10 cellular contexts compared by ENCODE assay signal in the genomic region with DNA sequence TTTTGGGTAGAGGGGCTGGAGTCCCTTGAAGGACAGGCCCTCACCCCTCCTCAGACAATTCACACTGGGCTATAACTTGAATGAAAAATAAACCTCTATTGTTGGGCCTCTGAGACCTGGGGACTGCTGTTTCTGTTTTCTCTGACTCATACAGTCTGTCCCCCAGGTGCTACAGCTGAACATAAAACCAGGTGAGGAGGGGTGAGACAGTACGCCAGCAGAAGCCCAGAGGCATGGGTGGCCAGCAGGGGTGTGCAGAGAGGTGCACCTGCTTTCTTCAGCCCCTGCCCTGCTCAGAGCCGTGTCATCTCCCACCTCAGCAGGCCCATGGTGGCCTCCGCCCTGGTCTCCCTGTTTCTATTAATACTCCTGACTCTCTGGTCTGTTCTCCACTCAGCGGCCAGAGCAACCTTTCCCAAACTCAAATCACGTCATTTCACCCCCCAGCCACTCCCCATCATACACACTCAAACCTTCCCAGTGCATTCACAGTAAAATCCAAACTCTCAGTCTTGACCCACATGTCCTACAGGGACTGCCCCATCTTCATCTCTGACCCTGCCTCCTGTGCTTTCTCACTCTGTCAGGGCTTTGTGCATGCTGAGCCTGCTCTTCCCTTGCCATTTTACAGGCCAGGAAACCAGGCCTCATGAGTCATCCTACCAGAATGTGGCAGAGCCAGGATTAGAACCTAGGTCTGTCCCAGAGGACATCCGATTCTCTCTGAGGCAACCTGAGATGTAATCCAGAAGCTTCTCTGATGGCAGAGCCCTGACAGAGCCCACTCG. TPM values are rescaled to one million over a fixed set of nuclear protein-coding genes. Genes with fewer than 3 reads are reported as not detected.
DNase-seq lines count a peak whose midpoint lies in the region; ATAC-seq, FAIRE-seq and TF ChIP-seq lines count a peak whose summit lies in the region.
"Had no signal": no experiment of that assay in that cellular context is flagged by ENCODE, and none has a peak within 500 bp of the region (broad histone marks: within the 10 kb centered on the region; RNA-seq: fewer than 3 reads in every experiment).

No MANE protein-coding gene starts in this region.

- H3K9me3 ChIP-seq in CD8-positive, alpha-beta memory T cell (ENCODE audit: low read length) = no peaks in the 10 kb centered on the region
- no peaks in the 10 kb centered on the region for H3K9me3 ChIP-seq in T-helper 17 cell (ENCODE audit: control insufficient read depth, low read length, poor library complexity, severe bottlenecking)

- CTCF ChIA-PET in CD8-positive, alpha-beta memory T cell (lab: Charles Lee) = interaction anchor here (2.4 to 8.7 kb wide), 2 partner anchors 8 to 44 kb away, joined by 7 to 124 read pairs; no protein-coding TSS in a partner anchor

- H3K27me3 ChIP-seq in CD8-positive, alpha-beta memory T cell (ENCODE audit: insufficient read depth, low read length, poor library complexity, severe bottlenecking) = no peaks in the 10 kb centered on the region
- H3K27me3 ChIP-seq: cardiac muscle cell had no signal

- H3K36me3 Mint-ChIP-seq in CD8-positive, alpha-beta memory T cell = peaks cover 0 to 7% (median 2%) of the 10 kb centered on the region in 3 donors
- H3K36me3 Mint-ChIP-seq in T-helper 17 cell (ENCODE audit: low read depth) = no peaks in the 10 kb centered on the region

- no peak for ATAC-seq in T-helper 17 cell
- no peak for ATAC-seq in HG03520 (IDR thresholded peaks at IDR 0.05; ENCODE audit: unreplicated experiment)
- no peak for ATAC-seq in HG03432 (IDR thresholded peaks at IDR 0.05; ENCODE audit: unreplicated experiment)

- no peaks in the 10 kb centered on the region for H3K9me3 Mint-ChIP-seq in CD8-positive, alpha-beta memory T cell

- POLR2A ChIA-PET in CD8-positive, alpha-beta memory T cell (lab: Charles Lee) = no interaction called here

- no peak overlapping the region for H3K4me3 ChIP-seq in CD8-positive, alpha-beta memory T cell (ENCODE audit: low read length)
- H3K4me3 ChIP-seq: cardiac muscle cell had no signal

- peaks cover 52 to 63% (median 56%) of the 10 kb centered on the region in 3 donors for H3K4me1 Mint-ChIP-seq in CD8-positive, alpha-beta memory T cell
- H3K4me1 Mint-ChIP-seq in T-helper 17 cell = peaks cover 21% of the 10 kb centered on the region

- H3K36me3 ChIP-seq in CD8-positive, alpha-beta memory T cell (ENCODE audit: insufficient read depth, low read length) = no peaks in the 10 kb centered on the region
- H3K36me3 ChIP-seq: cardiac muscle cell had no signal

- peak; percentile 91 for FAIRE-seq in GM12891 (lab: Jason Lieb, UNC)

- peak overlapping the region in 1 of 7 donors; percentile 9 for H3K4me3 Mint-ChIP-seq in CD8-positive, alpha-beta memory T cell
- no peak overlapping the region for H3K4me3 Mint-ChIP-seq in T-helper 17 cell

- H3K4me1 ChIP-seq in CD8-positive, alpha-beta memory T cell (ENCODE audit: insufficient read depth, low read length) = peaks cover 23% of the 10 kb centered on the region

- no peak for TF ChIP-seq POLR2A in GM12891 (IDR thresholded peaks at IDR 0.05; ENCODE audit: low read depth, low read length)

- no peak for DNase-seq in CD8-positive, alpha-beta memory T cell
- DNase-seq in GM12891 (ENCODE audit: insufficient read length, low spot score) = no peak
- no peak for DNase-seq in T-helper 17 cell
- DNase-seq in iris pigment epithelial cell (ENCODE audit: low read depth) = peak; percentile 31
- no peak for DNase-seq in SKM-1 treated with dmso at 0.1 percent for 144 hours (lab: John Stamatoyannopoulos, UW; ENCODE audit: unreplicated experiment)
- DNase-seq: NCI-H2107 had no signal

- peak overlapping the region in 7 of 8 donors; percentile 9 to 93 (median 60) for H3K27ac Mint-ChIP-seq in CD8-positive, alpha-beta memory T cell
- peak overlapping the region; percentile 29 for H3K27ac Mint-ChIP-seq in T-helper 17 cell

- no peak overlapping the region for H3K27ac ChIP-seq in CD8-positive, alpha-beta memory T cell (ENCODE audit: low read depth, low read length)
- H3K27ac ChIP-seq: cardiac muscle cell had no signal

- peaks cover 0 to 1% of the 10 kb centered on the region in 2 donors for H3K27me3 Mint-ChIP-seq in CD8-positive, alpha-beta memory T cell
- H3K27me3 Mint-ChIP-seq in T-helper 17 cell = no peaks in the 10 kb centered on the region

TF ChIP-seq in GM12891, 5 proteins besides CTCF, POLR2A, EP300 and RAD21:
- TF ChIP-seq POLR2AphosphoS5 (IDR thresholded peaks at IDR 0.05; ENCODE audit: low read depth, low read length) = no peak
- no peak for TF ChIP-seq POU2F2 (IDR thresholded peaks at IDR 0.05; ENCODE audit: low read depth, low read length)
- no peak for TF ChIP-seq PAX5 (IDR thresholded peaks at IDR 0.05; ENCODE audit: insufficient read depth, low read length, severe bottlenecking)
- TF ChIP-seq SPI1 (IDR thresholded peaks at IDR 0.05; ENCODE audit: low read depth, low read length) = no peak
- no peak for TF ChIP-seq TAF1 (IDR thresholded peaks at IDR 0.05; ENCODE audit: low read depth, low read length)
TF ChIP-seq in GM12891: peak in this region for 0.

RNA-seq across cellular contexts. Expression of gene IL2RB, which starts 5.4 kb away (rescaled TPM):
- 100 to 1,000 TPM; 238 to 243 TPM for total RNA-seq in CD8-positive, alpha-beta memory T cell
- 459 TPM for polyA plus RNA-seq in CD8-positive, alpha-beta memory T cell
- 44.7 TPM for polyA plus RNA-seq in GM12891 (2012; ENCODE audit: low read depth, missing spikeins)
- 100 to 1,000 TPM in 1 of 2 donors, 10 to 100 TPM in 1; 76.4 to 107 TPM for total RNA-seq in T-helper 17 cell
- polyA plus RNA-seq: cardiac muscle cell had no signal

RNA-seq across cellular contexts. Expression of gene C1QTNF6, which starts 32.9 kb away (rescaled TPM):
- total RNA-seq in CD8-positive, alpha-beta memory T cell = 1 to 10 TPM; 3.6 to 4.3 TPM
- polyA plus RNA-seq in CD8-positive, alpha-beta memory T cell = 1.8 TPM
- 2.6 TPM for polyA plus RNA-seq in GM12891 (2012; ENCODE audit: low read depth, missing spikeins)
- total RNA-seq in T-helper 17 cell = 10 to 100 TPM; 11.2 to 11.8 TPM

RNA-seq across cellular contexts. Expression of gene TMPRSS6, which starts 45.6 kb away (rescaled TPM):
- under 1 TPM; 0.42 to 0.68 TPM for total RNA-seq in CD8-positive, alpha-beta memory T cell
- polyA plus RNA-seq in CD8-positive, alpha-beta memory T cell = 0.16 TPM
- polyA plus RNA-seq in GM12891 (2012; ENCODE audit: low read depth, missing spikeins) = 2.1 TPM
- total RNA-seq in T-helper 17 cell = under 1 TPM; 0.31 to 0.92 TPM
- total RNA-seq: cardiac muscle cell, mesenteric fat pad had no signal

RNA-seq across cellular contexts. Expression of gene SSTR3, which starts 57.2 kb away (rescaled TPM):
- under 1 TPM; 0.24 to 0.62 TPM for total RNA-seq in CD8-positive, alpha-beta memory T cell
- polyA plus RNA-seq in CD8-positive, alpha-beta memory T cell = 0.59 TPM
- polyA plus RNA-seq in GM12891 (2012; ENCODE audit: low read depth, missing spikeins) = 3.7 TPM
- 1 to 10 TPM in 1 of 2 donors, under 1 TPM in 1; 0.37 to 2.1 TPM for total RNA-seq in T-helper 17 cell
- total RNA-seq: mesenteric fat pad had no signal
- polyA plus RNA-seq: cardiac muscle cell had no signal
